ENCODE assay signal across 1 cellular context in the genomic region with DNA sequence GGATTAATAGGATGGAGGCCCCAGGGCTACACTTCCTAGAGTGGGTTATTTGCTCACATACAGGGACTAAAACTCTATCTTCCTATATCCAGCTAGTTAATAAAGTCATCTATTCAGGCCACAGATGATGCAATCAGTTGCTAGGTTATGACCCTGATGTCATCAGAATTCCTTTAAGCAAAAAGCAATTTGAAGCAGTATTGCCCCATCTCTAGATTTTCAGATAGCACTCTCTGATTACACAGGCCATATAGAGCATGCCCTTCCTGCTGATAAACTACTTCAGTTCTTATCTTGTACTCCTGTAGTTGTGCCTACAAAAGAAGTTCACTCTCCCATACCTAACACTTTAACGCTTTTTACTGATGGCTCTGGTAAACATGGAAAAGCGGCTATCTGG.
A peak's percentile ranks its signal among the peaks of the same experiment; 100 is the strongest.
TF ChIP-seq lines count a peak whose summit lies in the region.

No MANE protein-coding gene starts in this region.

TF ChIP-seq in K562, 482 proteins besides CTCF, POLR2A, EP300 and RAD21 (continued from another document and continues in another):
- TF ChIP-seq HCFC1 (IDR thresholded peaks at IDR 0.05; ENCODE audit: low read depth, low read length) (no peak), ZNF263 (CRISPR knock-in tag; IDR thresholded peaks at IDR 0.05; ENCODE audit: borderline replicate concordance) (no peak), RHOXF2B (CRISPR knock-in tag; conservative IDR thresholded peaks at IDR 0.05) (no peak), ZNF57 (CRISPR knock-in tag; IDR thresholded peaks at IDR 0.05) (no peak), MYC (IDR thresholded peaks at IDR 0.05; ENCODE audit: low read depth, low read length) (no peak), MYC (CRISPR knock-in tag; IDR thresholded peaks at IDR 0.05; ENCODE audit: borderline replicate concordance, low read depth) (no peak), SLC30A9 (CRISPR knock-in tag; IDR thresholded peaks at IDR 0.05) (no peak), ZNF12 (CRISPR knock-in tag; IDR thresholded peaks at IDR 0.05) (no peak), RBM15 (IDR thresholded peaks at IDR 0.05; ENCODE audit: insufficient read depth, low read length) (no peak), ZNF224 (CRISPR knock-in tag; IDR thresholded peaks at IDR 0.05) (no peak), HDAC8 (tag; IDR thresholded peaks at IDR 0.05) (no peak), POLR3A (IDR thresholded peaks at IDR 0.05; ENCODE audit: borderline replicate concordance, extremely low read depth, insufficient read depth, insufficient read length) (no peak), LEF1 (IDR thresholded peaks at IDR 0.05) (no peak), CXXC5 (CRISPR knock-in tag; IDR thresholded peaks at IDR 0.05) (no peak), ZNF561 (CRISPR knock-in tag; conservative IDR thresholded peaks at IDR 0.05) (no peak), FOXK1 (CRISPR knock-in tag; IDR thresholded peaks at IDR 0.05; ENCODE audit: borderline replicate concordance) (no peak), DDX20 (tag; IDR thresholded peaks at IDR 0.05; ENCODE audit: low read depth) (no peak), C11orf30 (IDR thresholded peaks at IDR 0.05; ENCODE audit: low read depth) (no peak), ZNF282 (CRISPR knock-in tag; IDR thresholded peaks at IDR 0.05) (no peak), ZBED1 (IDR thresholded peaks at IDR 0.05) (no peak), ZNF445 (CRISPR knock-in tag; IDR thresholded peaks at IDR 0.05; ENCODE audit: low read depth) (no peak), TRIM24 (IDR thresholded peaks at IDR 0.05) (peak; percentile 79 to 84; a peak in 2 of 4 replicates), FUS (optimal IDR thresholded peaks at IDR 0.05; ENCODE audit: low read depth, low read length) (no peak), FOXA3 (CRISPR knock-in tag; conservative IDR thresholded peaks at IDR 0.05 in 1 of 2, IDR thresholded peaks at IDR 0.05 in 1 of 2) (no peak), STAT5A (IDR thresholded peaks at IDR 0.05; ENCODE audit: borderline replicate concordance, low read length) (no peak), MIER1 (IDR thresholded peaks at IDR 0.05; ENCODE audit: low read depth) (no peak), POLR3G (IDR thresholded peaks at IDR 0.05; ENCODE audit: extremely low read depth, insufficient read length, insufficient replicate concordance) (no peak), ZNF79 (CRISPR knock-in tag; IDR thresholded peaks at IDR 0.05; ENCODE audit: low read depth) (no peak), YBX1 (IDR thresholded peaks at IDR 0.05) (no peak)
- TF ChIP-seq, protein P1, sequence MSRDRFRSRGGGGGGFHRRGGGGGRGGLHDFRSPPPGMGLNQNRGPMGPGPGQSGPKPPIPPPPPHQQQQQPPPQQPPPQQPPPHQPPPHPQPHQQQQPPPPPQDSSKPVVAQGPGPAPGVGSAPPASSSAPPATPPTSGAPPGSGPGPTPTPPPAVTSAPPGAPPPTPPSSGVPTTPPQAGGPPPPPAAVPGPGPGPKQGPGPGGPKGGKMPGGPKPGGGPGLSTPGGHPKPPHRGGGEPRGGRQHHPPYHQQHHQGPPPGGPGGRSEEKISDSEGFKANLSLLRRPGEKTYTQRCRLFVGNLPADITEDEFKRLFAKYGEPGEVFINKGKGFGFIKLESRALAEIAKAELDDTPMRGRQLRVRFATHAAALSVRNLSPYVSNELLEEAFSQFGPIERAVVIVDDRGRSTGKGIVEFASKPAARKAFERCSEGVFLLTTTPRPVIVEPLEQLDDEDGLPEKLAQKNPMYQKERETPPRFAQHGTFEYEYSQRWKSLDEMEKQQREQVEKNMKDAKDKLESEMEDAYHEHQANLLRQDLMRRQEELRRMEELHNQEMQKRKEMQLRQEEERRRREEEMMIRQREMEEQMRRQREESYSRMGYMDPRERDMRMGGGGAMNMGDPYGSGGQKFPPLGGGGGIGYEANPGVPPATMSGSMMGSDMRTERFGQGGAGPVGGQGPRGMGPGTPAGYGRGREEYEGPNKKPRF (IDR thresholded peaks at IDR 0.05; ENCODE audit: low read depth, low read length), result no peak
- TF ChIP-seq, protein P2, sequence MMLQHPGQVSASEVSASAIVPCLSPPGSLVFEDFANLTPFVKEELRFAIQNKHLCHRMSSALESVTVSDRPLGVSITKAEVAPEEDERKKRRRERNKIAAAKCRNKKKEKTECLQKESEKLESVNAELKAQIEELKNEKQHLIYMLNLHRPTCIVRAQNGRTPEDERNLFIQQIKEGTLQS (IDR thresholded peaks at IDR 0.05), result peak; percentile 78
- TF ChIP-seq, protein P2 (CRISPR knock-in tag; conservative IDR thresholded peaks at IDR 0.05), result no peak
- TF ChIP-seq, protein P3, sequence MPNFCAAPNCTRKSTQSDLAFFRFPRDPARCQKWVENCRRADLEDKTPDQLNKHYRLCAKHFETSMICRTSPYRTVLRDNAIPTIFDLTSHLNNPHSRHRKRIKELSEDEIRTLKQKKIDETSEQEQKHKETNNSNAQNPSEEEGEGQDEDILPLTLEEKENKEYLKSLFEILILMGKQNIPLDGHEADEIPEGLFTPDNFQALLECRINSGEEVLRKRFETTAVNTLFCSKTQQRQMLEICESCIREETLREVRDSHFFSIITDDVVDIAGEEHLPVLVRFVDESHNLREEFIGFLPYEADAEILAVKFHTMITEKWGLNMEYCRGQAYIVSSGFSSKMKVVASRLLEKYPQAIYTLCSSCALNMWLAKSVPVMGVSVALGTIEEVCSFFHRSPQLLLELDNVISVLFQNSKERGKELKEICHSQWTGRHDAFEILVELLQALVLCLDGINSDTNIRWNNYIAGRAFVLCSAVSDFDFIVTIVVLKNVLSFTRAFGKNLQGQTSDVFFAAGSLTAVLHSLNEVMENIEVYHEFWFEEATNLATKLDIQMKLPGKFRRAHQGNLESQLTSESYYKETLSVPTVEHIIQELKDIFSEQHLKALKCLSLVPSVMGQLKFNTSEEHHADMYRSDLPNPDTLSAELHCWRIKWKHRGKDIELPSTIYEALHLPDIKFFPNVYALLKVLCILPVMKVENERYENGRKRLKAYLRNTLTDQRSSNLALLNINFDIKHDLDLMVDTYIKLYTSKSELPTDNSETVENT (CRISPR knock-in tag; IDR thresholded peaks at IDR 0.05), result no peak
- TF ChIP-seq, protein P4, sequence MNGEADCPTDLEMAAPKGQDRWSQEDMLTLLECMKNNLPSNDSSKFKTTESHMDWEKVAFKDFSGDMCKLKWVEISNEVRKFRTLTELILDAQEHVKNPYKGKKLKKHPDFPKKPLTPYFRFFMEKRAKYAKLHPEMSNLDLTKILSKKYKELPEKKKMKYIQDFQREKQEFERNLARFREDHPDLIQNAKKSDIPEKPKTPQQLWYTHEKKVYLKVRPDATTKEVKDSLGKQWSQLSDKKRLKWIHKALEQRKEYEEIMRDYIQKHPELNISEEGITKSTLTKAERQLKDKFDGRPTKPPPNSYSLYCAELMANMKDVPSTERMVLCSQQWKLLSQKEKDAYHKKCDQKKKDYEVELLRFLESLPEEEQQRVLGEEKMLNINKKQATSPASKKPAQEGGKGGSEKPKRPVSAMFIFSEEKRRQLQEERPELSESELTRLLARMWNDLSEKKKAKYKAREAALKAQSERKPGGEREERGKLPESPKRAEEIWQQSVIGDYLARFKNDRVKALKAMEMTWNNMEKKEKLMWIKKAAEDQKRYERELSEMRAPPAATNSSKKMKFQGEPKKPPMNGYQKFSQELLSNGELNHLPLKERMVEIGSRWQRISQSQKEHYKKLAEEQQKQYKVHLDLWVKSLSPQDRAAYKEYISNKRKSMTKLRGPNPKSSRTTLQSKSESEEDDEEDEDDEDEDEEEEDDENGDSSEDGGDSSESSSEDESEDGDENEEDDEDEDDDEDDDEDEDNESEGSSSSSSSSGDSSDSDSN (IDR thresholded peaks at IDR 0.05; ENCODE audit: borderline replicate concordance in 1 of 2, low read depth in 2 of 2, low read length in 2 of 2), result no peak
- TF ChIP-seq, protein P5, sequence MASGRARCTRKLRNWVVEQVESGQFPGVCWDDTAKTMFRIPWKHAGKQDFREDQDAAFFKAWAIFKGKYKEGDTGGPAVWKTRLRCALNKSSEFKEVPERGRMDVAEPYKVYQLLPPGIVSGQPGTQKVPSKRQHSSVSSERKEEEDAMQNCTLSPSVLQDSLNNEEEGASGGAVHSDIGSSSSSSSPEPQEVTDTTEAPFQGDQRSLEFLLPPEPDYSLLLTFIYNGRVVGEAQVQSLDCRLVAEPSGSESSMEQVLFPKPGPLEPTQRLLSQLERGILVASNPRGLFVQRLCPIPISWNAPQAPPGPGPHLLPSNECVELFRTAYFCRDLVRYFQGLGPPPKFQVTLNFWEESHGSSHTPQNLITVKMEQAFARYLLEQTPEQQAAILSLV (tag; IDR thresholded peaks at IDR 0.05), result 0 out of 2 replicates have a peak, but pooled peaks have one; percentile 31
- TF ChIP-seq, protein P6, sequence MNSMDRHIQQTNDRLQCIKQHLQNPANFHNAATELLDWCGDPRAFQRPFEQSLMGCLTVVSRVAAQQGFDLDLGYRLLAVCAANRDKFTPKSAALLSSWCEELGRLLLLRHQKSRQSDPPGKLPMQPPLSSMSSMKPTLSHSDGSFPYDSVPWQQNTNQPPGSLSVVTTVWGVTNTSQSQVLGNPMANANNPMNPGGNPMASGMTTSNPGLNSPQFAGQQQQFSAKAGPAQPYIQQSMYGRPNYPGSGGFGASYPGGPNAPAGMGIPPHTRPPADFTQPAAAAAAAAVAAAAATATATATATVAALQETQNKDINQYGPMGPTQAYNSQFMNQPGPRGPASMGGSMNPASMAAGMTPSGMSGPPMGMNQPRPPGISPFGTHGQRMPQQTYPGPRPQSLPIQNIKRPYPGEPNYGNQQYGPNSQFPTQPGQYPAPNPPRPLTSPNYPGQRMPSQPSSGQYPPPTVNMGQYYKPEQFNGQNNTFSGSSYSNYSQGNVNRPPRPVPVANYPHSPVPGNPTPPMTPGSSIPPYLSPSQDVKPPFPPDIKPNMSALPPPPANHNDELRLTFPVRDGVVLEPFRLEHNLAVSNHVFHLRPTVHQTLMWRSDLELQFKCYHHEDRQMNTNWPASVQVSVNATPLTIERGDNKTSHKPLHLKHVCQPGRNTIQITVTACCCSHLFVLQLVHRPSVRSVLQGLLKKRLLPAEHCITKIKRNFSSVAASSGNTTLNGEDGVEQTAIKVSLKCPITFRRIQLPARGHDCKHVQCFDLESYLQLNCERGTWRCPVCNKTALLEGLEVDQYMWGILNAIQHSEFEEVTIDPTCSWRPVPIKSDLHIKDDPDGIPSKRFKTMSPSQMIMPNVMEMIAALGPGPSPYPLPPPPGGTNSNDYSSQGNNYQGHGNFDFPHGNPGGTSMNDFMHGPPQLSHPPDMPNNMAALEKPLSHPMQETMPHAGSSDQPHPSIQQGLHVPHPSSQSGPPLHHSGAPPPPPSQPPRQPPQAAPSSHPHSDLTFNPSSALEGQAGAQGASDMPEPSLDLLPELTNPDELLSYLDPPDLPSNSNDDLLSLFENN (IDR thresholded peaks at IDR 0.05; ENCODE audit: low read depth in 2 of 2, low read length in 2 of 2), result no peak
- TF ChIP-seq, protein P7, sequence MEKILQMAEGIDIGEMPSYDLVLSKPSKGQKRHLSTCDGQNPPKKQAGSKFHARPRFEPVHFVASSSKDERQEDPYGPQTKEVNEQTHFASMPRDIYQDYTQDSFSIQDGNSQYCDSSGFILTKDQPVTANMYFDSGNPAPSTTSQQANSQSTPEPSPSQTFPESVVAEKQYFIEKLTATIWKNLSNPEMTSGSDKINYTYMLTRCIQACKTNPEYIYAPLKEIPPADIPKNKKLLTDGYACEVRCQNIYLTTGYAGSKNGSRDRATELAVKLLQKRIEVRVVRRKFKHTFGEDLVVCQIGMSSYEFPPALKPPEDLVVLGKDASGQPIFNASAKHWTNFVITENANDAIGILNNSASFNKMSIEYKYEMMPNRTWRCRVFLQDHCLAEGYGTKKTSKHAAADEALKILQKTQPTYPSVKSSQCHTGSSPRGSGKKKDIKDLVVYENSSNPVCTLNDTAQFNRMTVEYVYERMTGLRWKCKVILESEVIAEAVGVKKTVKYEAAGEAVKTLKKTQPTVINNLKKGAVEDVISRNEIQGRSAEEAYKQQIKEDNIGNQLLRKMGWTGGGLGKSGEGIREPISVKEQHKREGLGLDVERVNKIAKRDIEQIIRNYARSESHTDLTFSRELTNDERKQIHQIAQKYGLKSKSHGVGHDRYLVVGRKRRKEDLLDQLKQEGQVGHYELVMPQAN (IDR thresholded peaks at IDR 0.05; ENCODE audit: borderline replicate concordance), result no peak
- TF ChIP-seq, protein P8, sequence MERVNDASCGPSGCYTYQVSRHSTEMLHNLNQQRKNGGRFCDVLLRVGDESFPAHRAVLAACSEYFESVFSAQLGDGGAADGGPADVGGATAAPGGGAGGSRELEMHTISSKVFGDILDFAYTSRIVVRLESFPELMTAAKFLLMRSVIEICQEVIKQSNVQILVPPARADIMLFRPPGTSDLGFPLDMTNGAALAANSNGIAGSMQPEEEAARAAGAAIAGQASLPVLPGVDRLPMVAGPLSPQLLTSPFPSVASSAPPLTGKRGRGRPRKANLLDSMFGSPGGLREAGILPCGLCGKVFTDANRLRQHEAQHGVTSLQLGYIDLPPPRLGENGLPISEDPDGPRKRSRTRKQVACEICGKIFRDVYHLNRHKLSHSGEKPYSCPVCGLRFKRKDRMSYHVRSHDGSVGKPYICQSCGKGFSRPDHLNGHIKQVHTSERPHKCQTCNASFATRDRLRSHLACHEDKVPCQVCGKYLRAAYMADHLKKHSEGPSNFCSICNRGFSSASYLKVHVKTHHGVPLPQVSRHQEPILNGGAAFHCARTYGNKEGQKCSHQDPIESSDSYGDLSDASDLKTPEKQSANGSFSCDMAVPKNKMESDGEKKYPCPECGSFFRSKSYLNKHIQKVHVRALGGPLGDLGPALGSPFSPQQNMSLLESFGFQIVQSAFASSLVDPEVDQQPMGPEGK (CRISPR knock-in tag; IDR thresholded peaks at IDR 0.05; ENCODE audit: borderline replicate concordance), result no peak
- TF ChIP-seq, protein P9, sequence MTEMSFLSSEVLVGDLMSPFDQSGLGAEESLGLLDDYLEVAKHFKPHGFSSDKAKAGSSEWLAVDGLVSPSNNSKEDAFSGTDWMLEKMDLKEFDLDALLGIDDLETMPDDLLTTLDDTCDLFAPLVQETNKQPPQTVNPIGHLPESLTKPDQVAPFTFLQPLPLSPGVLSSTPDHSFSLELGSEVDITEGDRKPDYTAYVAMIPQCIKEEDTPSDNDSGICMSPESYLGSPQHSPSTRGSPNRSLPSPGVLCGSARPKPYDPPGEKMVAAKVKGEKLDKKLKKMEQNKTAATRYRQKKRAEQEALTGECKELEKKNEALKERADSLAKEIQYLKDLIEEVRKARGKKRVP (CRISPR knock-in tag; IDR thresholded peaks at IDR 0.05), result peak; percentile 85
- TF ChIP-seq, protein P10, sequence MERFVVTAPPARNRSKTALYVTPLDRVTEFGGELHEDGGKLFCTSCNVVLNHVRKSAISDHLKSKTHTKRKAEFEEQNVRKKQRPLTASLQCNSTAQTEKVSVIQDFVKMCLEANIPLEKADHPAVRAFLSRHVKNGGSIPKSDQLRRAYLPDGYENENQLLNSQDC (CRISPR knock-in tag; IDR thresholded peaks at IDR 0.05), result no peak
